ENCODE assay signal across 13 cellular contexts in the genomic region with DNA sequence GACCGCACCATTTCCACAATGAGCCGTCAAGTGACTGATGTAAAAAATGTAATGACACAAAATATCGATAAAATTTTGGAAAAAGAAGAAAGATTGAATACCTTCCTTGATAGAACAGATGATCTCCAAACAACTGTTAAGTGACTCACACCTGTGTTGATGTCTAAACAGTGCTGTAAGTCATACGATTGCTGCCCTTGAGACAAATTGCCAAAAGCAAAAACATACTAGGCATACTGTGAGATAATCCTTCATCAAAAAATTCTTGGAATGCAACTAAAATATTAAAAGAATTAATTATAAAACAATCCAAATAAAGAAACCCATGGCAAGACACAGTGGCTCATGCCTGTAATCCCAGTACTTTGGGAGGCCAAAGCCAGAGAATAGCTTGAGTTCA. TPM values are rescaled to one million over a fixed set of nuclear protein-coding genes. Genes with fewer than 3 reads are reported as not detected.
DNase-seq lines count a peak whose midpoint lies in the region; TF ChIP-seq lines count a peak whose summit lies in the region.
"Had no signal": no experiment of that assay in that cellular context is flagged by ENCODE, and none has a peak within 500 bp of the region (broad histone marks: within the 10 kb centered on the region; RNA-seq: fewer than 3 reads in every experiment).

No MANE protein-coding gene starts in this region.

- no peak overlapping the region for H3K27ac Mint-ChIP-seq in osteocyte (ENCODE audit: unreplicated experiment)
- H3K27ac Mint-ChIP-seq: CD4-positive, alpha-beta T cell had no signal

- DNase-seq in M059J (ENCODE audit: low read depth) = peak; percentile 9
- DNase-seq in fibroblast of pulmonary artery (ENCODE audit: low read depth) = peak; percentile 1
- DNase-seq in retinal pigment epithelial cell (ENCODE audit: low read depth) = peak; percentile 60
- DNase-seq in osteocyte (ENCODE audit: extremely low spot score, unreplicated experiment) = no peak
- no peak for DNase-seq in stimulated activated CD4-positive, alpha-beta T cell treated with anti-CD3 and anti-CD28 coated beads, Interleukin-4, amount 100 ng/mL, for 24 hours
- DNase-seq in activated effector memory CD4-positive, alpha-beta T cell treated with anti-CD3 and anti-CD28 coated beads, Interleukin-2, amount 50 U/mL, for 16 hours = no peak
- DNase-seq: AML-193; CD4-positive, alpha-beta T cell; DMS153; DMS79; GOT3; H7 had no signal

- no peak overlapping the region for H3K4me3 Mint-ChIP-seq in osteocyte (ENCODE audit: unreplicated experiment)
- H3K4me3 Mint-ChIP-seq: CD4-positive, alpha-beta T cell had no signal

- TF ChIP-seq CTCF in fibroblast of pulmonary artery (IDR thresholded peaks at IDR 0.05; ENCODE audit: low read length, missing control alignments) = no peak
- TF ChIP-seq CTCF in retinal pigment epithelial cell (conservative IDR thresholded peaks at IDR 0.05; ENCODE audit: low read depth, low read length) = no peak
- TF ChIP-seq CTCF in osteocyte (IDR thresholded peaks at IDR 0.05) = no peak

- peaks cover 11% of the 10 kb centered on the region for H3K9me3 Mint-ChIP-seq in osteocyte (ENCODE audit: unreplicated experiment)

- no peaks in the 10 kb centered on the region for H3K4me1 Mint-ChIP-seq in osteocyte (ENCODE audit: unreplicated experiment)

- H3K27me3 Mint-ChIP-seq in osteocyte (ENCODE audit: unreplicated experiment) = peaks cover 7% of the 10 kb centered on the region
- H3K27me3 Mint-ChIP-seq: CD4-positive, alpha-beta T cell had no signal

- no peaks in the 10 kb centered on the region for H3K36me3 Mint-ChIP-seq in osteocyte (ENCODE audit: unreplicated experiment)

- H3K4me3 ChIP-seq in fibroblast of pulmonary artery (replicated peaks; ENCODE audit: low read depth, low read length) (no peak overlapping the region), retinal pigment epithelial cell (ENCODE audit: low read length) (no peak overlapping the region)
- H3K4me3 ChIP-seq: GM12878 had no signal

RNA-seq across cellular contexts. Expression of a gene that starts 53.4 kb away (rescaled TPM):
- total RNA-seq in M059J (2014; rRNA removed; shearing (Covaris generic)) = 45.9 and 88.7 TPM in 2 replicates
- 189 and 197 TPM in 2 replicates for total RNA-seq in osteocyte

Comparison
In these comparisons a context has a peak if more than half of its experiments do, and no peak if none do; other contexts are left out.
1. DNase-seq: peak in M059J (single experiment), fibroblast of pulmonary artery (single experiment) and retinal pigment epithelial cell (single experiment); none in osteocyte (single experiment), stimulated activated CD4-positive, alpha-beta T cell treated with anti-CD3 and anti-CD28 coated beads, Interleukin-4, amount 100 ng/mL, for 24 hours (single experiment) and activated effector memory CD4-positive, alpha-beta T cell treated with anti-CD3 and anti-CD28 coated beads, Interleukin-2, amount 50 U/mL, for 16 hours (single experiment).